In the genomic region with DNA sequence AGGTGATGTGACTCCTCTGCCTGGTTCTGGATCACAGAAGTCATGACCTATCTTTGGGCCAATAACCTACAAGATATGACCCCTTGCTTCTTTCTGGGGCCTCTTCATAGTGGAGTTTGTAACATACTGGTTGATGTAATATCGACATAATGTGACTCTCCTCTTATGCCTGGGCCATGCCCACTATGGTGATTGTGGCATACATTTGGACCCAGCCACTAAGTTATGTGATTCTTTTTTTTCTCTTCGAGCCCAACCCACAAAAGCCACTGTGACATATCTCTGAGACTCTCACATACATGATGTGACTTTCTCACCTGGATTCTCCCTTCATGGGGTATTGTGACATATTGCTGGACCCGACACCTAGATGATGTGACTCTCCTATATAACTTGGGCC, we compare ENCODE assay signal across 35 cellular contexts.
"Had no signal": no experiment of that assay in that cellular context is flagged by ENCODE, and none has a peak within 500 bp of the region (broad histone marks: within the 10 kb centered on the region; RNA-seq: fewer than 3 reads in every experiment).

No MANE protein-coding gene starts in this region.

- H3K27me3 ChIP-seq: MG63 had no signal

- DNase-seq: Karpas-422, Kasumi-1, KBM-7, KG1, MG63, MM.1S, MV-4-11, NCI-H1048, NCI-H1092, NCI-H1092 treated with DMSO at 0.1 percent for 48 hours, NCI-H1105, NCI-H1105 treated with DMSO at 0.1 percent for 48 hours, NCI-H1417, NCI-H1417 treated with DMSO at 0.1 percent for 48 hours, NCI-H1436, NCI-H1436 treated with DMSO at 0.1 percent for 48 hours, NCI-H146, NCI-H1694, NCI-H1694 treated with DMSO at 0.1 percent for 48 hours, NCI-H187, NCI-H187 treated with DMSO at 0.1 percent for 48 hours, NCI-H1930, NCI-H2029, NCI-H2029 treated with DMSO at 0.1 percent for 48 hours, NCI-H2081, NCI-H2081 treated with DMSO at 0.1 percent for 48 hours, NCI-H2107, NCI-H2171, NCI-H2171 treated with DMSO at 0.1 percent for 48 hours, NCI-H2227 treated with DMSO at 0.1 percent for 48 hours, NCI-H226, NCI-H345, NCI-H446, NCI-H446 treated with DMSO at 0.1 percent for 48 hours had no signal

- H3K27ac ChIP-seq: KMS-11 had no signal

- H3K36me3 ChIP-seq: MG63 had no signal

- H3K4me3 ChIP-seq: MG63 had no signal

- H3K9me3 ChIP-seq: MG63 had no signal
